In the genomic region with DNA sequence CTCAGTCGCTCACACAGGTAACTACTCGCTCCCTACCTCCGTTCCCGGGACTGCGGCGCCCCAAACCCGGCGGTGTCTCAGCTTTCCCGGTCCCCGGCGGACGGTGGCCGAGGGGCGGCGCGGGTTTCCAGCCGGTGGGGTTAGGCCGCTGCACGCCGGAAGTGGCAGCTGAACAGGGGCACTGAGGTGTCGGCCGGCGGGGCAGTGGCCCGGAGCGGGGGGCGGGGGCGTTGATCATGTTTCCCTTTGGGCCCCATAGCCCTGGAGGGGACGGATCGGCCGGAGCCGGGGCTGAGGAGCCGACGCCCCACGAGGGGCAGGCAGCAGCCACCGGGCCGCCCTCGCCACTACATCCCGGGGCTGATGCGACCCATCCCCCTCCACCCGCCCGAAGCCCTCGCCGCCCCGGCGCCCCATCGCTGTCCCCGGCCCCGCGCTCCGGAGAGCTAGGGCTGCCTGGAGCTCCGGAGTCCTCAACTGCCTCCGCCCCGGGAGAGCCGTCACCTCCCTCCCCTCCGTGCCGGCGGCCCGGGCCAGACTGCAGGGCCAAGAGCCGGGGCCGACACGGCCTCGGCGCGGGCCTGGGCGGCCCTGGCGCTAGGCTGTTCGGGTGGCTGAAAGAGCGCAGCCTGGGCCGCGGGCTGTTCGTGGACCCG, we compare ENCODE assay signal across 1 cellular context.
A peak's percentile ranks its signal among the peaks of the same experiment; 100 is the strongest.
TF ChIP-seq lines count a peak whose summit lies in the region.

A gene with protein sequence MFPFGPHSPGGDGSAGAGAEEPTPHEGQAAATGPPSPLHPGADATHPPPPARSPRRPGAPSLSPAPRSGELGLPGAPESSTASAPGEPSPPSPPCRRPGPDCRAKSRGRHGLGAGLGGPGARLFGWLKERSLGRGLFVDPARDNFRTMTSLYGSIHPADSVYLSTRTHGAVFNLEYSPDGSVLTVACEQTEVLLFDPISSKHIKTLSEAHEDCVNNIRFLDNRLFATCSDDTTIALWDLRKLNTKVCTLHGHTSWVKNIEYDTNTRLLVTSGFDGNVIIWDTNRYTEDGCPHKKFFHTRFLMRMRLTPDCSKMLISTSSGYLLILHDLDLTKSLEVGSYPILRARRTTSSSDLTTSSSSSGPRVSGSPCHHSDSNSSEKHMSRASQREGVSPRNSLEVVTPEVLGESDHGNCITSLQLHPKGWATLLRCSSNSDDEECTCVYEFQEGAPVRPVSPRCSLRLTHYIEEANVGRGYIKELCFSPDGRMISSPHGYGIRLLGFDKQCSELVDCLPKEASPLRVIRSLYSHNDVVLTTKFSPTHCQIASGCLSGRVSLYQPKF (plus strand): TSS at position 167 of the 656 bp plus-strand sequence. CDS start 70 bp downstream, at position 237.

TF ChIP-seq in H1, 55 proteins besides CTCF, POLR2A, EP300 and RAD21 (continues in another document):
- TF ChIP-seq BRCA1 (IDR thresholded peaks at IDR 0.05; ENCODE audit: low read depth, low read length) (no peak; the same call in 1 of the 2 replicates), CREB1 (IDR thresholded peaks at IDR 0.05) (peak; percentile 73), JUN (IDR thresholded peaks at IDR 0.05; ENCODE audit: low read depth, low read length) (peak; percentile 44; the same call in 1 of the 2 replicates), KDM1A (IDR thresholded peaks at IDR 0.05; ENCODE audit: borderline replicate concordance, low read length) (no peak), ZNF274 (IDR thresholded peaks at IDR 0.05; ENCODE audit: borderline replicate concordance, extremely low read depth, low read length) (no peak), CHD1 (IDR thresholded peaks at IDR 0.05; ENCODE audit: low read depth, low read length) (no peak), TAF7 (optimal IDR thresholded peaks at IDR 0.05; ENCODE audit: borderline replicate concordance, low read depth, low read length) (peak; percentile 28), FOSL1 (IDR thresholded peaks at IDR 0.05; ENCODE audit: insufficient read depth, low read depth, low read length) (peak; percentile 37; the same call in 1 of the 2 replicates), SRF (IDR thresholded peaks at IDR 0.05; ENCODE audit: low read depth, low read length) (peak; percentile 72; the same call in 1 of the 2 replicates), SP4 (IDR thresholded peaks at IDR 0.05; ENCODE audit: low read length) (peak; percentile 22; the same call in 1 of the 2 replicates), NANOG (IDR thresholded peaks at IDR 0.05; ENCODE audit: insufficient read depth, low read depth, low read length, poor library complexity, severe bottlenecking) (no peak), CBX5 (IDR thresholded peaks at IDR 0.05; ENCODE audit: low read depth, low read length) (no peak), SIX5 (IDR thresholded peaks at IDR 0.05; ENCODE audit: low read depth, low read length) (no peak), SIRT6 (IDR thresholded peaks at IDR 0.05; ENCODE audit: low read length) (no peak), BCL11A (IDR thresholded peaks at IDR 0.05; ENCODE audit: low read depth in 2 of 2, low read length in 2 of 2) (no peak), KDM4A (IDR thresholded peaks at IDR 0.05; ENCODE audit: low read depth, low read length, severe bottlenecking) (peak; percentile 85), CHD2 (IDR thresholded peaks at IDR 0.05; ENCODE audit: low read length) (peak; percentile 62; the same call in 1 of the 2 replicates), EGR1 (IDR thresholded peaks at IDR 0.05; ENCODE audit: borderline replicate concordance, low read depth, low read length) (peak; percentile 74; the same call in 1 of the 2 replicates), ASH2L (IDR thresholded peaks at IDR 0.05; ENCODE audit: low read length) (peak; percentile 94), TBP (IDR thresholded peaks at IDR 0.05; ENCODE audit: low read depth, low read length) (peak; percentile 91), PHF8 (conservative IDR thresholded peaks at IDR 0.05; ENCODE audit: low read depth, low read length) (peak; percentile 84), GABPA (IDR thresholded peaks at IDR 0.05; ENCODE audit: borderline replicate concordance, insufficient read depth, low read length) (peak; percentile 99), SP2 (IDR thresholded peaks at IDR 0.05; ENCODE audit: low read length) (no peak), TCF12 (IDR thresholded peaks at IDR 0.05; ENCODE audit: low read depth, low read length) (no peak), HDAC6 (IDR thresholded peaks at IDR 0.05; ENCODE audit: low read depth, low read length) (no peak), KDM5A (IDR thresholded peaks at IDR 0.05; ENCODE audit: low read length) (peak; percentile 78), MAFK (IDR thresholded peaks at IDR 0.05; ENCODE audit: low read depth, low read length) (no peak), CTBP2 (IDR thresholded peaks at IDR 0.05; ENCODE audit: borderline replicate concordance, insufficient read depth, insufficient read length, low read length) (peak; percentile 92), SAP30 (IDR thresholded peaks at IDR 0.05; ENCODE audit: insufficient read depth, insufficient replicate concordance, low read length) (no peak), RBBP5 (IDR thresholded peaks at IDR 0.05; ENCODE audit: borderline replicate concordance, low read depth, low read length) (peak; percentile 71), POU5F1 (IDR thresholded peaks at IDR 0.05; ENCODE audit: low read depth, low read length) (no peak), EZH2 (IDR thresholded peaks at IDR 0.05; ENCODE audit: low read depth, low read length, severe bottlenecking) (no peak), BACH1 (IDR thresholded peaks at IDR 0.05; ENCODE audit: low read length) (no peak), NRF1 (IDR thresholded peaks at IDR 0.05; ENCODE audit: low read depth, low read length) (no peak), RXRA (IDR thresholded peaks at IDR 0.05; ENCODE audit: insufficient read depth, low read depth, low read length) (no peak), JUND (IDR thresholded peaks at IDR 0.05; ENCODE audit: low read length) (no peak; the same call in 1 of the 2 replicates), CBX8 (IDR thresholded peaks at IDR 0.05; ENCODE audit: borderline replicate concordance, low read depth, low read length) (no peak), SUZ12 (IDR thresholded peaks at IDR 0.05; ENCODE audit: low read length) (no peak), HDAC2 (IDR thresholded peaks at IDR 0.05; ENCODE audit: borderline replicate concordance in 1 of 2, low read depth in 2 of 2, low read length in 2 of 2) (no peak; a peak in 1 of 4 replicates), RNF2 (IDR thresholded peaks at IDR 0.05; ENCODE audit: borderline replicate concordance, low read depth, low read length, missing control alignments, poor library complexity, severe bottlenecking) (no peak), SP1 (IDR thresholded peaks at IDR 0.05; ENCODE audit: low read depth, low read length) (no peak), RFX5 (IDR thresholded peaks at IDR 0.05; ENCODE audit: borderline replicate concordance, low read depth, low read length) (no peak), POLR2AphosphoS5 (IDR thresholded peaks at IDR 0.05; ENCODE audit: low read depth, low read length) (peak; percentile 89), CEBPB (IDR thresholded peaks at IDR 0.05; ENCODE audit: low read depth, low read length) (peak; percentile 26; the same call in 1 of the 2 replicates), SIN3A (conservative IDR thresholded peaks at IDR 0.05 in 1 of 2, IDR thresholded peaks at IDR 0.05 in 1 of 2; ENCODE audit: low read depth in 1 of 2, low read length in 2 of 2) (peak; percentile 9 to 93; a peak in 2 of 4 replicates), TEAD4 (IDR thresholded peaks at IDR 0.05; ENCODE audit: low read depth, low read length) (no peak), YY1 (IDR thresholded peaks at IDR 0.05; ENCODE audit: low read depth, low read length) (peak; percentile 64; the same call in 1 of the 2 replicates), GTF2F1 (IDR thresholded peaks at IDR 0.05; ENCODE audit: borderline replicate concordance, low read depth, low read length) (0 out of 2 replicates have a peak, but pooled peaks have one; percentile 20)
- TF ChIP-seq, protein P1, sequence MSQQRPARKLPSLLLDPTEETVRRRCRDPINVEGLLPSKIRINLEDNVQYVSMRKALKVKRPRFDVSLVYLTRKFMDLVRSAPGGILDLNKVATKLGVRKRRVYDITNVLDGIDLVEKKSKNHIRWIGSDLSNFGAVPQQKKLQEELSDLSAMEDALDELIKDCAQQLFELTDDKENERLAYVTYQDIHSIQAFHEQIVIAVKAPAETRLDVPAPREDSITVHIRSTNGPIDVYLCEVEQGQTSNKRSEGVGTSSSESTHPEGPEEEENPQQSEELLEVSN (IDR thresholded peaks at IDR 0.05) = peak; percentile 59; the same call in 1 of the 2 replicates
- TF ChIP-seq, protein P2, sequence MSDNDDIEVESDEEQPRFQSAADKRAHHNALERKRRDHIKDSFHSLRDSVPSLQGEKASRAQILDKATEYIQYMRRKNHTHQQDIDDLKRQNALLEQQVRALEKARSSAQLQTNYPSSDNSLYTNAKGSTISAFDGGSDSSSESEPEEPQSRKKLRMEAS (IDR thresholded peaks at IDR 0.05) = peak; percentile 77
- TF ChIP-seq, protein P3, sequence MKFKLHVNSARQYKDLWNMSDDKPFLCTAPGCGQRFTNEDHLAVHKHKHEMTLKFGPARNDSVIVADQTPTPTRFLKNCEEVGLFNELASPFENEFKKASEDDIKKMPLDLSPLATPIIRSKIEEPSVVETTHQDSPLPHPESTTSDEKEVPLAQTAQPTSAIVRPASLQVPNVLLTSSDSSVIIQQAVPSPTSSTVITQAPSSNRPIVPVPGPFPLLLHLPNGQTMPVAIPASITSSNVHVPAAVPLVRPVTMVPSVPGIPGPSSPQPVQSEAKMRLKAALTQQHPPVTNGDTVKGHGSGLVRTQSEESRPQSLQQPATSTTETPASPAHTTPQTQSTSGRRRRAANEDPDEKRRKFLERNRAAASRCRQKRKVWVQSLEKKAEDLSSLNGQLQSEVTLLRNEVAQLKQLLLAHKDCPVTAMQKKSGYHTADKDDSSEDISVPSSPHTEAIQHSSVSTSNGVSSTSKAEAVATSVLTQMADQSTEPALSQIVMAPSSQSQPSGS (IDR thresholded peaks at IDR 0.05; ENCODE audit: low read length) = peak; percentile 67; the same call in 1 of the 2 replicates
- TF ChIP-seq, protein P4, sequence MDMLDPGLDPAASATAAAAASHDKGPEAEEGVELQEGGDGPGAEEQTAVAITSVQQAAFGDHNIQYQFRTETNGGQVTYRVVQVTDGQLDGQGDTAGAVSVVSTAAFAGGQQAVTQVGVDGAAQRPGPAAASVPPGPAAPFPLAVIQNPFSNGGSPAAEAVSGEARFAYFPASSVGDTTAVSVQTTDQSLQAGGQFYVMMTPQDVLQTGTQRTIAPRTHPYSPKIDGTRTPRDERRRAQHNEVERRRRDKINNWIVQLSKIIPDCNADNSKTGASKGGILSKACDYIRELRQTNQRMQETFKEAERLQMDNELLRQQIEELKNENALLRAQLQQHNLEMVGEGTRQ (IDR thresholded peaks at IDR 0.05; ENCODE audit: low read length) = no peak
- TF ChIP-seq, protein P5, sequence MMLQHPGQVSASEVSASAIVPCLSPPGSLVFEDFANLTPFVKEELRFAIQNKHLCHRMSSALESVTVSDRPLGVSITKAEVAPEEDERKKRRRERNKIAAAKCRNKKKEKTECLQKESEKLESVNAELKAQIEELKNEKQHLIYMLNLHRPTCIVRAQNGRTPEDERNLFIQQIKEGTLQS (IDR thresholded peaks at IDR 0.05; ENCODE audit: insufficient read depth, low read depth, low read length) = no peak
